Comparison of ENCODE assay signal across 20 cellular contexts in genomic region chrX:9368262-9368661, GRCh38.
DNase-seq lines count a peak whose midpoint lies in the region; ATAC-seq, FAIRE-seq and TF ChIP-seq lines count a peak whose summit lies in the region.
"Had no signal": no experiment of that assay in that cellular context is flagged by ENCODE, and none has a peak within 500 bp of the region (broad histone marks: within the 10 kb centered on the region; RNA-seq: fewer than 3 reads in every experiment).

No MANE protein-coding gene starts in this region.

- peak; percentile 59 for FAIRE-seq in astrocyte (lab: Jason Lieb, UNC)
- peak; percentile 86 for FAIRE-seq in HepG2 (lab: Jason Lieb, UNC)
- FAIRE-seq: G401.6, GM19239, H1 had no signal

- no peak overlapping the region for H3K4me2 ChIP-seq in astrocyte (ENCODE audit: low read length)
- H3K4me2 ChIP-seq in HepG2 (ENCODE audit: low read depth, low read length) = peak overlapping the region; percentile 77
- H3K4me2 ChIP-seq: BLaER1 had no signal

- H3K27me3 ChIP-seq in astrocyte (ENCODE audit: insufficient read depth, low read length) (no peaks in the 10 kb centered on the region), HepG2 (ENCODE audit: control insufficient read depth in 1 of 2, insufficient read depth in 2 of 2, low read length in 2 of 2) (no peaks in the 10 kb centered on the region), dorsolateral prefrontal cortex (peaks cover 0 to 55% (median 3%) of the 10 kb centered on the region in 45 donors)
- H3K27me3 ChIP-seq: BLaER1 had no signal

- H3K27ac Mint-ChIP-seq in astrocyte (ENCODE audit: unreplicated experiment) = no peak overlapping the region
- H3K27ac Mint-ChIP-seq in natural killer cell = peak overlapping the region in 1 of 2 donors; percentile 7
- no peak overlapping the region for H3K27ac Mint-ChIP-seq in endothelial cell (ENCODE audit: unreplicated experiment)
- H3K27ac Mint-ChIP-seq: B cell; CD8-positive, alpha-beta T cell had no signal

- H3K4me3 ChIP-seq in astrocyte (ENCODE audit: insufficient read depth, low read depth, low read length) (no peak overlapping the region), HepG2 (replicated peaks in 1 of 3; ENCODE audit: insufficient read depth in 1 of 3, low read depth in 2 of 3, low read length in 3 of 3) (peak overlapping the region in 2 of 3 experiments; percentile 43 to 49; a peak in 2 of 6 replicates), dorsolateral prefrontal cortex (no peak overlapping the region)
- H3K4me3 ChIP-seq: BLaER1, GM23248 had no signal

- TF ChIP-seq EP300 in HepG2 (IDR thresholded peaks at IDR 0.05; ENCODE audit: low read depth in 2 of 2, low read length in 2 of 2) (no peak), HepG2 (CRISPR knock-in tag; IDR thresholded peaks at IDR 0.05; ENCODE audit: borderline replicate concordance) (no peak)

- H4K20me1 ChIP-seq in astrocyte (ENCODE audit: insufficient read depth, low read length) = no peaks in the 10 kb centered on the region
- no peaks in the 10 kb centered on the region for H4K20me1 ChIP-seq in HepG2 (ENCODE audit: insufficient read depth, low read length)
- H4K20me1 ChIP-seq: BLaER1 had no signal

- peaks cover 6% of the 10 kb centered on the region for H3K27me3 Mint-ChIP-seq in astrocyte (ENCODE audit: low read depth, unreplicated experiment)
- no peaks in the 10 kb centered on the region for H3K27me3 Mint-ChIP-seq in natural killer cell (ENCODE audit: low read depth in 2 of 2)
- peaks cover 1% of the 10 kb centered on the region for H3K27me3 Mint-ChIP-seq in endothelial cell (ENCODE audit: unreplicated experiment)
- H3K27me3 Mint-ChIP-seq: B cell; CD4-positive, CD25-positive, alpha-beta regulatory T cell had no signal

- no peaks in the 10 kb centered on the region for H3K79me2 ChIP-seq in astrocyte (ENCODE audit: insufficient read depth, low read length)
- no peaks in the 10 kb centered on the region for H3K79me2 ChIP-seq in HepG2 (ENCODE audit: insufficient read depth, low read length)

- no peak for DNase-seq in astrocyte (ENCODE audit: low read depth)
- DNase-seq in HepG2 (ENCODE audit: low spot score) = peak; percentile 11
- DNase-seq in natural killer cell = no peak
- DNase-seq in endothelial cell (ENCODE audit: low spot score) = no peak
- DNase-seq in dorsolateral prefrontal cortex = no peak
- DNase-seq: Caco-2; CD4-positive, CD25-positive, alpha-beta regulatory T cell; CD8-positive, alpha-beta T cell; DMS153; DND-41; GM23248; H7; HCEC 1CT had no signal

- no peaks in the 10 kb centered on the region for H3K9me3 ChIP-seq in astrocyte (ENCODE audit: insufficient read depth, low read depth, low read length)
- H3K9me3 ChIP-seq in HepG2 (ENCODE audit: low read length) = no peaks in the 10 kb centered on the region
- H3K9me3 ChIP-seq: BLaER1, Caco-2 had no signal

- H3K27ac ChIP-seq in astrocyte (ENCODE audit: low read depth, low read length) (no peak overlapping the region), HepG2 (ENCODE audit: extremely low read length, insufficient read depth, low read length) (peak overlapping the region; percentile 70), dorsolateral prefrontal cortex (no peak overlapping the region)
- H3K27ac ChIP-seq: BLaER1, C4-2B, GM23248 had no signal

- no TSS peak for BruUV-seq in HepG2 (replicated peaks; lab: Mats Ljungman, UMichigan)

- POLR2A ChIA-PET in HepG2 (lab: Yijun Ruan, JAX) = interaction anchor here (0.8 kb wide), 1 partner anchor 95 kb away, joined by 3 read pairs; no protein-coding TSS in a partner anchor

- H2AFZ ChIP-seq in astrocyte (ENCODE audit: low read depth, low read length) (no peak overlapping the region), HepG2 (ENCODE audit: low read length) (peak overlapping the region; percentile 54)
- H2AFZ ChIP-seq: GM23248 had no signal

- H3K4me3 Mint-ChIP-seq in astrocyte (ENCODE audit: unreplicated experiment) (no peak overlapping the region), natural killer cell (peak overlapping the region; percentile 1), endothelial cell (ENCODE audit: unreplicated experiment) (no peak overlapping the region)
- H3K4me3 Mint-ChIP-seq: B cell; CD4-positive, CD25-positive, alpha-beta regulatory T cell; CD8-positive, alpha-beta T cell had no signal

- in situ Hi-C loops in HepG2 (cut with HindIII; ENCODE audit: extremely low pct_ligation_motif_present, low pct_unique_long_range_greater_than_20kb) = no loop called here

- CTCF ChIA-PET in HepG2 (lab: Yijun Ruan, JAX; ENCODE audit: low intra/inter-chr PET ratio, low total read pairs) = no interaction called here

- H3K4me1 ChIP-seq in astrocyte (ENCODE audit: insufficient read depth, low read length) (no peaks in the 10 kb centered on the region), HepG2 (ENCODE audit: insufficient read depth, low read length) (peaks cover 34% of the 10 kb centered on the region)
- H3K4me1 ChIP-seq: Caco-2 had no signal

- peak; percentile 94 for ATAC-seq in HepG2
- ATAC-seq in natural killer cell = no peak
- no peak for ATAC-seq in activated CD4-positive, CD25-positive, alpha-beta regulatory T cell treated with anti-CD3 and anti-CD28 coated beads, Interleukin-2, amount 50 U/mL, for 24 hours
- ATAC-seq: CD8-positive, alpha-beta T cell had no signal

- TF ChIP-seq CTCF in astrocyte (IDR thresholded peaks at IDR 0.05; ENCODE audit: insufficient read depth, low read depth, low read length) (no peak), HepG2 (CRISPR knock-in tag; IDR thresholded peaks at IDR 0.05) (no peak), natural killer cell (IDR thresholded peaks at IDR 0.05) (no peak), endothelial cell (IDR thresholded peaks at IDR 0.05; ENCODE audit: unreplicated experiment) (no peak), dorsolateral prefrontal cortex (IDR thresholded peaks at IDR 0.05 in 54 of 56, conservative IDR thresholded peaks at IDR 0.05 in 2 of 56; ENCODE audit: low read depth in 1 of 56, partially characterized antibody in 56 of 56) (no peak)

- intact Hi-C loops in HepG2 (cut with micrococcal nuclease; ENCODE audit: unreplicated experiment) (loop anchor here (1.0 kb wide), 1 partner anchor 95 kb away; no protein-coding TSS in a partner anchor), natural killer cell (cut with micrococcal nuclease) (loop anchor here (2.0 kb wide), 1 partner anchor 15 kb away; no protein-coding TSS in a partner anchor), dorsolateral prefrontal cortex (cut with DNase I) (no loop called here)

- H3K36me3 ChIP-seq in astrocyte (ENCODE audit: insufficient read depth, low read length) (no peaks in the 10 kb centered on the region), HepG2 (replicated peaks in 1 of 2; ENCODE audit: control insufficient read depth in 1 of 2, insufficient read depth in 2 of 2, low read length in 2 of 2) (no peaks in the 10 kb centered on the region)
- H3K36me3 ChIP-seq: BLaER1 had no signal

- H3K9me3 Mint-ChIP-seq in astrocyte (ENCODE audit: unreplicated experiment) = no peaks in the 10 kb centered on the region
- no peaks in the 10 kb centered on the region for H3K9me3 Mint-ChIP-seq in natural killer cell
- no peaks in the 10 kb centered on the region for H3K9me3 Mint-ChIP-seq in endothelial cell (ENCODE audit: unreplicated experiment)
- H3K9me3 Mint-ChIP-seq: CD8-positive, alpha-beta T cell had no signal

- no peak for TF ChIP-seq RAD21 in HepG2 (CRISPR knock-in tag; IDR thresholded peaks at IDR 0.05)

- H3K9ac ChIP-seq in astrocyte (ENCODE audit: low read length) (no peak overlapping the region), HepG2 (ENCODE audit: insufficient read depth, low read depth, low read length) (peak overlapping the region; percentile 43; the same call in 1 of the 2 replicates)
- H3K9ac ChIP-seq: BLaER1, GM23248 had no signal

- H3K4me1 Mint-ChIP-seq in astrocyte (ENCODE audit: low read depth, unreplicated experiment) = no peaks in the 10 kb centered on the region
- H3K4me1 Mint-ChIP-seq in natural killer cell = peaks cover 20 to 28% of the 10 kb centered on the region in 2 donors
- H3K4me1 Mint-ChIP-seq in endothelial cell (ENCODE audit: unreplicated experiment) = no peaks in the 10 kb centered on the region
- H3K4me1 Mint-ChIP-seq: B cell had no signal

- no peak for TF ChIP-seq POLR2A in HepG2 (IDR thresholded peaks at IDR 0.05; ENCODE audit: insufficient read depth in 1 of 2, low read depth in 2 of 2, low read length in 2 of 2)

- H3K36me3 Mint-ChIP-seq in astrocyte (ENCODE audit: low read depth, unreplicated experiment) (no peaks in the 10 kb centered on the region), natural killer cell (no peaks in the 10 kb centered on the region), endothelial cell (ENCODE audit: low read depth, unreplicated experiment) (no peaks in the 10 kb centered on the region)
- H3K36me3 Mint-ChIP-seq: CD4-positive, CD25-positive, alpha-beta regulatory T cell; CD8-positive, alpha-beta T cell had no signal

- no CpG with 5 or more reads among the region's 6 CpGs for WGBS in HepG2 (ENCODE audit: low lambda C conversion rate)

TF ChIP-seq in HepG2, 621 proteins besides CTCF, POLR2A, EP300 and RAD21 (continues in another document):
- TF ChIP-seq FOXO1 (CRISPR knock-in tag; IDR thresholded peaks at IDR 0.05) = no peak; the same call in 1 of the 2 replicates
- no peak for TF ChIP-seq CCAR2 (optimal IDR thresholded peaks at IDR 0.05; ENCODE audit: low read depth, low read length)
- peak; percentile 32; the same call in 1 of the 2 replicates for TF ChIP-seq ZNF121 (CRISPR knock-in tag; IDR thresholded peaks at IDR 0.05)
- no peak for TF ChIP-seq ZNF597 (CRISPR knock-in tag; IDR thresholded peaks at IDR 0.05)
- TF ChIP-seq ZNF230 (CRISPR knock-in tag; IDR thresholded peaks at IDR 0.05) = no peak

Comparison
In these comparisons a context has a peak if more than half of its experiments do, and no peak if none do; other contexts are left out.
1. H3K4me3 ChIP-seq: peak in HepG2 (2 of 3); none in astrocyte (single experiment) and dorsolateral prefrontal cortex (0 of 59).
2. intact Hi-C loops: an anchor here in HepG2 (1.0 kb wide) and natural killer cell (2.0 kb wide); none called in dorsolateral prefrontal cortex.